34 cellular contexts compared by ENCODE assay signal in genomic region chr2:193368615-193369014, GRCh38.
"Had no signal": no experiment of that assay in that cellular context is flagged by ENCODE, and none has a peak within 500 bp of the region (broad histone marks: within the 10 kb centered on the region; RNA-seq: fewer than 3 reads in every experiment).

No MANE protein-coding gene starts in this region.

- H3K27ac ChIP-seq: adrenal gland, body of pancreas, brain microvascular endothelial cell, breast epithelium, VCaP had no signal

- DNase-seq: activated B cell treated with CpG ODN at 0.5 μM for 24 hours; activated CD4-positive, alpha-beta memory T cell treated with anti-CD3 and anti-CD28 coated beads, Interleukin-2, amount 10 ng/mL, durations not matched to agents 7 days and 5 days; activated CD4-positive, alpha-beta T cell treated with anti-CD3 and anti-CD28 coated beads for 1 hour; activated CD4-positive, alpha-beta T cell treated with anti-CD3 and anti-CD28 coated beads for 36 hours; activated CD4-positive, alpha-beta T cell treated with anti-CD3 and anti-CD28 coated beads for 48 hours; activated CD4-positive, alpha-beta T cell treated with anti-CD3 and anti-CD28 coated beads, Interleukin-2, amount 10 ng/mL, durations not matched to agents 7 days and 5 days; activated CD4-positive, alpha-beta T cell treated with anti-CD3 and anti-CD28 coated beads, Interleukin-2, amount 50 U/mL, for 48 hours; activated CD8-positive, alpha-beta memory T cell treated with anti-CD3 and anti-CD28 coated beads for 24 hours; activated CD8-positive, alpha-beta memory T cell treated with anti-CD3 and anti-CD28 coated beads, Interleukin-2, amount 10 ng/mL, durations not matched to agents 7 days and 5 days; activated CD8-positive, alpha-beta memory T cell treated with anti-CD3 and anti-CD28 coated beads, Interleukin-2, amount 50 U/mL, for 48 hours; activated CD8-positive, alpha-beta T cell treated with anti-CD3 and anti-CD28 coated beads, Interleukin-2, amount 10 ng/mL, durations not matched to agents 7 days and 5 days; activated effector memory CD4-positive, alpha-beta T cell treated with anti-CD3 and anti-CD28 coated beads, Interleukin-2, amount 50 U/mL, for 16 hours; activated gamma-delta T cell treated with Interleukin-2 at 50 U/mL for 16 hours; activated naive CD4-positive, alpha-beta T cell; activated naive CD4-positive, alpha-beta T cell treated with anti-CD3 and anti-CD28 coated beads for 36 hours; activated naive CD4-positive, alpha-beta T cell treated with anti-CD3 and anti-CD28 coated beads, Interleukin-2, amount 50 U/mL, for 16 hours; activated naive CD8-positive, alpha-beta T cell treated with anti-CD3 and anti-CD28 coated beads for 36 hours; activated T-cell treated with anti-CD3 and anti-CD28 coated beads, Interleukin-2, amount 50 U/mL, for 4 hours; activated T-cell treated with anti-CD3 and anti-CD28 coated beads, Interleukin-2, amount 50 U/mL, for 72 hours; adrenal gland; amniotic stem cell; aorta; body of pancreas; brain microvascular endothelial cell; central memory CD4-positive, alpha-beta T cell; T-helper 1 cell; T-helper 2 cell; T-helper 9 cell had no signal

- H3K4me3 ChIP-seq: adrenal gland, body of pancreas, breast epithelium had no signal

- H3K27me3 ChIP-seq: adrenal gland, body of pancreas, brain microvascular endothelial cell, breast epithelium had no signal

- H3K4me1 ChIP-seq: adrenal gland, body of pancreas, breast epithelium had no signal

- ATAC-seq: activated CD4-positive, alpha-beta T cell treated with anti-CD3 and anti-CD28 coated beads for 36 hours; activated CD8-positive, alpha-beta memory T cell treated with anti-CD3 and anti-CD28 coated beads, Interleukin-2, amount 10 ng/mL, durations not matched to agents 7 days and 5 days; activated CD8-positive, alpha-beta T cell treated with anti-CD3 and anti-CD28 coated beads, Interleukin-2, amount 10 ng/mL, durations not matched to agents 7 days and 5 days; activated naive CD4-positive, alpha-beta T cell treated with anti-CD3 and anti-CD28 coated beads, Interleukin-2, amount 50 U/mL, for 72 hours; activated T-cell treated with anti-CD3 and anti-CD28 coated beads, Interleukin-2, amount 50 U/mL, for 4 hours; activated T-cell treated with anti-CD3 and anti-CD28 coated beads, Interleukin-2, amount 50 U/mL, for 72 hours; activated T-helper 17 cell treated with anti-CD3 and anti-CD28 coated beads, Interleukin-2, amount 50 U/mL, for 72 hours; body of pancreas had no signal

- H3K36me3 ChIP-seq: adrenal gland, brain microvascular endothelial cell, breast epithelium had no signal

- H3K9me3 ChIP-seq: adrenal gland, body of pancreas, breast epithelium had no signal

- FAIRE-seq: astrocyte, TTC549 had no signal
